Comparison of ENCODE assay signal across 9 cellular contexts in the genomic region with DNA sequence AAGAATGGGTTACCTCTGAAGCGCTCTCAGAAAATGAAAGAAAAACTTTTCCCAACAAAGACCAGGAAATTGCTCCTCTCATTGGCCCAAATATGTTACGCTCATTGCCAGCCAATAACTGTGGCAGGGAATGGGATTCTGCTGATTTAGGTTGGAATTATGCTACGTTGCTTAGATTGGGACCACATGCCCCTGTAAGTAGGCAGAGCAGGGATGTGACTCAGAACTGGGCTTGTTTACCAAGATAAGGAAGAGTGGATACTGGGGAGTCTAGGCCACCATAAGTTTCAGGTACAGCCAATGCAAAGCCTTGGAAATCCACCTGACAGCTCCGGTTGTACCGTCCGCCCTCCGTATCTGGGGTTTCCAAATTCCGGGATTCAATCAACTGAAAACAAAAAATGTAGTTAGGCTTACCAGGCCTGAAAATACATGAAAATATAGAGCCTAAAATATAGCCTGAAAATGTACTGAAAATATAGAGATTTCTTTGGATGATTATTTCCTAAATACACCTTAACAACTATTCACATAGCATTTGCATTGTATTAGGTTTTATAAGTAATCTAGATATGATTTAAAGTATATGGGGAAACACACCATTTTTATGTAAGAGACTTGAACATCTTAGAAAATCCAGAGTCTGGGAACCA. TPM values are rescaled to one million over a fixed set of nuclear protein-coding genes. Genes with fewer than 3 reads are reported as not detected.
DNase-seq lines count a peak whose midpoint lies in the region; ATAC-seq, FAIRE-seq and TF ChIP-seq lines count a peak whose summit lies in the region.
"Had no signal": no experiment of that assay in that cellular context is flagged by ENCODE, and none has a peak within 500 bp of the region (broad histone marks: within the 10 kb centered on the region; RNA-seq: fewer than 3 reads in every experiment).

No MANE protein-coding gene starts in this region.

- ATAC-seq in Right ventricle myocardium inferior, result no peak
- no peak for ATAC-seq in GM12878
- ATAC-seq in memory B cell (ENCODE audit: low read depth), result no peak
- no peak for ATAC-seq in upper lobe of right lung

- in situ Hi-C loops in GM12878 (cut with MboI) (loop anchor here (10.0 kb wide), 1 partner anchor 388 kb away; no protein-coding TSS in a partner anchor), brain microvascular endothelial cell (cut with HindIII; ENCODE audit: low pct_ligation_motif_present, low sequenced_read_pairs) (no loop called here)

- FAIRE-seq in GM12878 (lab: Jason Lieb, UNC), result no peak

- H3K27me3 ChIP-seq in cardiac muscle cell (no peaks in the 10 kb centered on the region), GM12878 (replicated peaks in 1 of 2; ENCODE audit: control insufficient read depth in 2 of 2, insufficient read depth in 2 of 2, low read length in 1 of 2) (no peaks in the 10 kb centered on the region), upper lobe of right lung (no peaks in the 10 kb centered on the region), brain microvascular endothelial cell (replicated peaks) (no peaks in the 10 kb centered on the region)

- H3K27ac ChIP-seq in cardiac muscle cell (no peak overlapping the region), GM12878 (ENCODE audit: control insufficient read depth, insufficient read depth) (peak overlapping the region; percentile 69; the same call in 1 of the 2 replicates), upper lobe of right lung (peak overlapping the region; percentile 93), brain microvascular endothelial cell (no peak overlapping the region)

- SMC1A ChIA-PET in GM12878 (lab: Charles Lee; ENCODE audit: uncharacterized antibody, unreplicated experiment), result interaction anchor here (1.0 to 1.3 kb wide), 2 partner anchors 60 to 161 kb away, joined by 4 read pairs; no protein-coding TSS in a partner anchor

- peak overlapping the region; percentile 90 for H3K27ac Mint-ChIP-seq in memory B cell

- H3K4me3 ChIP-seq in cardiac muscle cell, result peak overlapping the region; percentile 92
- peak overlapping the region; percentile 86 for H3K4me3 ChIP-seq in GM12878
- H3K4me3 ChIP-seq in upper lobe of right lung, result peak overlapping the region; percentile 86
- no peak overlapping the region for H3K4me3 ChIP-seq in brain microvascular endothelial cell (ENCODE audit: low read depth, low read length)

- DNase-seq in cardiac muscle cell (ENCODE audit: low read depth in 1 of 2, low spot score in 1 of 2) (no peak), Right ventricle myocardium inferior (ENCODE audit: missing footprints) (no peak), GM12878 (ENCODE audit: low read depth, low spot score) (no peak), memory B cell (ENCODE audit: low spot score in 2 of 2) (no peak), upper lobe of right lung (no peak), SHP77 treated with DMSO at 0.1 percent for 48 hours (lab: John Stamatoyannopoulos, UW) (no peak), hypothalamus (lab: John Stamatoyannopoulos, UW) (no peak), brain microvascular endothelial cell (no peak)
- DNase-seq: NCI-H146 had no signal

- peak overlapping the region; percentile 92 for H3K9ac ChIP-seq in GM12878 (ENCODE audit: control insufficient read depth, insufficient read depth, low read length)

- H3K79me2 ChIP-seq in GM12878 (ENCODE audit: control insufficient read depth, insufficient read depth, low read length), result peaks cover 35% of the 10 kb centered on the region

- no peaks in the 10 kb centered on the region for H4K20me1 ChIP-seq in GM12878 (ENCODE audit: control insufficient read depth, insufficient read depth)

- H3K4me3 Mint-ChIP-seq in memory B cell, result peak overlapping the region; percentile 87

- H3K4me1 Mint-ChIP-seq in memory B cell, result peaks cover 17% of the 10 kb centered on the region

- H3K36me3 ChIP-seq in cardiac muscle cell (peaks cover 2% of the 10 kb centered on the region), GM12878 (ENCODE audit: control insufficient read depth in 2 of 2, insufficient read depth in 2 of 2, low read length in 1 of 2) (no peaks in the 10 kb centered on the region), upper lobe of right lung (peaks cover 9% of the 10 kb centered on the region), brain microvascular endothelial cell (replicated peaks) (no peaks in the 10 kb centered on the region)

- no peaks in the 10 kb centered on the region for H3K27me3 Mint-ChIP-seq in memory B cell

- no peak for TF ChIP-seq POLR2A in GM12878 (IDR thresholded peaks at IDR 0.05; ENCODE audit: low read depth, low read length)

- peak overlapping the region; percentile 98 for H3K4me2 ChIP-seq in GM12878 (ENCODE audit: control insufficient read depth, insufficient read depth)

- no peak for TF ChIP-seq RAD21 in GM12878 (IDR thresholded peaks at IDR 0.05; ENCODE audit: insufficient read depth, low read depth, low read length)

- peak overlapping the region; percentile 86; the same call in 1 of the 2 replicates for H2AFZ ChIP-seq in GM12878 (ENCODE audit: control insufficient read depth, low read depth, low read length)

- WGBS in GM12878 (ENCODE audit: insufficient coverage, insufficient replicate concordance, low lambda C conversion rate, missing lambda C conversion rate), result 98% methylated on average over 8 of the region's 8 CpGs

- no TSS peak for BruUV-seq in GM12878 (replicated peaks; lab: Mats Ljungman, UMichigan)

- TF ChIP-seq CTCF in cardiac muscle cell (IDR thresholded peaks at IDR 0.05; ENCODE audit: low read depth, low read length) (no peak), GM12878 (IDR thresholded peaks at IDR 0.05 in 2 of 3, conservative IDR thresholded peaks at IDR 0.05 in 1 of 3; ENCODE audit: control insufficient read depth in 2 of 3, extremely low read depth in 1 of 3, insufficient read depth in 1 of 3, low read depth in 3 of 3, low read length in 3 of 3) (no peak), upper lobe of right lung (IDR thresholded peaks at IDR 0.05) (no peak), brain microvascular endothelial cell (IDR thresholded peaks at IDR 0.05; ENCODE audit: low read depth, low read length, missing control alignments) (no peak)

- H3K9me3 ChIP-seq in cardiac muscle cell (ENCODE audit: low read depth), result no peaks in the 10 kb centered on the region
- no peaks in the 10 kb centered on the region; the same call in 2 of the 3 replicates for H3K9me3 ChIP-seq in GM12878 (replicated peaks; ENCODE audit: control insufficient read depth, insufficient read depth, low read length)
- H3K9me3 ChIP-seq in upper lobe of right lung, result no peaks in the 10 kb centered on the region

- RAD21 ChIA-PET in GM12878 (lab: Charles Lee; ENCODE audit: unreplicated experiment), result no interaction called here

- H3K4me1 ChIP-seq in cardiac muscle cell (ENCODE audit: low read depth) (peaks cover 20% of the 10 kb centered on the region), GM12878 (ENCODE audit: control insufficient read depth, insufficient read depth, low read length) (no peaks in the 10 kb centered on the region; the same call in 1 of the 2 replicates), upper lobe of right lung (peaks cover 26% of the 10 kb centered on the region)

- intact Hi-C loops in Right ventricle myocardium inferior (cut with DNase I), result loop anchor here (5.0 to 10.0 kb wide), 3 partner anchors 95 to 298 kb away; partner anchors contain the start of gene ZNF280D
- intact Hi-C loops in GM12878 (cut with micrococcal nuclease; ENCODE audit: unreplicated experiment), result loop anchor here (5.0 to 10.0 kb wide), 3 partner anchors 158 to 385 kb away; no protein-coding TSS in a partner anchor
- intact Hi-C loops in upper lobe of right lung (cut with DNase I), result no loop called here

- POLR2A ChIA-PET in GM12878 (lab: Charles Lee), result no interaction called here

- no peak for TF ChIP-seq EP300 in GM12878 (IDR thresholded peaks at IDR 0.05; ENCODE audit: borderline replicate concordance in 1 of 2, control insufficient read depth in 1 of 2, low read depth in 2 of 2, low read length in 2 of 2)

- H3K9me3 Mint-ChIP-seq in memory B cell, result no peaks in the 10 kb centered on the region

- CTCF ChIA-PET in GM12878 (lab: Yijun Ruan, JAX), result interaction anchor here (1.4 to 3.3 kb wide), 3 partner anchors 29 to 296 kb away, joined by 3 to 14 read pairs (median 7); no protein-coding TSS in a partner anchor

- no peaks in the 10 kb centered on the region for H3K36me3 Mint-ChIP-seq in memory B cell

RNA-seq across cellular contexts. Expression of gene TCF12, which starts 1.5 kb away (rescaled TPM):
- total RNA-seq in cardiac muscle cell, result 135 and 137 TPM in 2 replicates
- 42.6 and 58.4 TPM in 2 replicates for polyA plus RNA-seq in cardiac muscle cell
- total RNA-seq in Right ventricle myocardium inferior, result 46.5 TPM
- 192 and 220 TPM in 2 replicates for total RNA-seq in GM12878 (2013; cell fraction: nucleolus; rRNA removed)
- total RNA-seq in GM12878 (2014; rRNA removed), result 70.9 and 72.5 TPM in 2 replicates
- total RNA-seq in GM12878 (2014; rRNA removed; fragmentation: Illumina TruSeq; extraction: Trizol), result 47.1 and 51.2 TPM in 2 replicates
- 66.5 and 68.1 TPM in 2 replicates for total RNA-seq in GM12878 (2021)
- 8.0 TPM for polyA plus RNA-seq in GM12878 (2011; ENCODE audit: low read depth)
- 43.4 and 69.3 TPM in 2 replicates for polyA plus RNA-seq in GM12878 (2011; rRNA removed)
- 52.1 and 60.9 TPM in 2 replicates for polyA plus RNA-seq in GM12878 (2011; cell fraction: cytosol; rRNA removed)
- polyA plus RNA-seq in GM12878 (2011; cell fraction: nucleus; rRNA removed), result 62.3 and 64.0 TPM in 2 replicates
- 13.1 and 20.3 TPM in 2 replicates for polyA plus RNA-seq in GM12878 (2012)
- 55.7 and 72.5 TPM in 2 replicates for polyA plus RNA-seq in GM12878 (2014; fragmentation: Illumina TruSeq; extraction: Trizol)
- polyA plus RNA-seq in GM12878 (2014; fragmentation: Nextera tagmentation; extraction: Ambion mirVana), result 1 to 10 TPM; 8.2 to 9.0 TPM
- 36.4 and 43.1 TPM in 2 replicates for polyA plus RNA-seq in GM12878 (2014; rRNA removed)
- 10 to 100 TPM; 48.9 to 50.1 TPM for polyA plus RNA-seq in GM12878 (2016; fragmentation: Nextera tagmentation; extraction: Ambion mirVana)
- polyA minus RNA-seq in GM12878 (2011; rRNA and poly(A)+ RNA removed), result 75.6 and 114 TPM in 2 replicates
- 19.0 and 31.8 TPM in 2 replicates for polyA minus RNA-seq in GM12878 (2011; cell fraction: cytosol; rRNA and poly(A)+ RNA removed)
- 55.2 and 99.8 TPM in 2 replicates for polyA minus RNA-seq in GM12878 (2011; cell fraction: nucleus; rRNA and poly(A)+ RNA removed)
- 103 TPM for total RNA-seq in upper lobe of right lung

Comparison
In these comparisons a context has a peak if more than half of its experiments do, and no peak if none do; other contexts are left out.
1. H3K27ac ChIP-seq: peak in GM12878 (single experiment) and upper lobe of right lung (single experiment); none in cardiac muscle cell (single experiment) and brain microvascular endothelial cell (single experiment).